Comparison of ENCODE assay signal across 14 cellular contexts in the genomic region with DNA sequence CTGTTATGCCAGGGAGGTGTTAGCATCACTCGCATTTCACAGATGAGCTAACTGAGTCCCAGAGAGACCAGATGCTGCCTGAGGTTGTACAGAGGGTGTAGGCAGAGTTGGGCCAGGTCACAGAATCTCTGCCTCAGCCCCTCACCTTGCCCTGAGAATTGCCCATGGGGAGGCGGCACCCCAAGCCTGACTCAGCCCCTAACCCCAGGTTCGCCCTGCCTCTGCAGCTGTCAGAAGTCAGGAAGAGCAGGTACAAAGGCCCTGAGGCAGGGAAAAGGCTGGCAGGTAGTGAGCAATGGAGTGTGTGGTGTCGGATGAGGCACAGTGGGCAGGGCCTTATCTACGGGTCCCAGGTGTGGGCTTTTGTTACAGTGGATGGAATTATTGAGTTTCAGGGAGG.
DNase-seq lines count a peak whose midpoint lies in the region; ATAC-seq, FAIRE-seq and TF ChIP-seq lines count a peak whose summit lies in the region.
"Had no signal": no experiment of that assay in that cellular context is flagged by ENCODE, and none has a peak within 500 bp of the region (broad histone marks: within the 10 kb centered on the region; RNA-seq: fewer than 3 reads in every experiment).

No MANE protein-coding gene starts in this region.

- TF ChIP-seq EP300 in K562 (IDR thresholded peaks at IDR 0.05; ENCODE audit: low read length) = no peak

- H3K4me2 ChIP-seq in K562 (ENCODE audit: insufficient read depth, low read length) = no peak overlapping the region

- WGBS in K562 (ENCODE audit: insufficient coverage, low coverage, missing lambda C conversion rate) = 13% methylated on average over 5 of the region's 5 CpGs

- no peaks in the 10 kb centered on the region for H3K9me3 ChIP-seq in K562 (replicated peaks; ENCODE audit: control insufficient read depth, insufficient read depth, low read depth, low read length)

- TF ChIP-seq RAD21 in K562 (CRISPR knock-in tag; conservative IDR thresholded peaks at IDR 0.05 in 1 of 2, IDR thresholded peaks at IDR 0.05 in 1 of 2) = no peak

- H3K27me3 ChIP-seq in K562 (ENCODE audit: control insufficient read depth in 2 of 2, insufficient read depth in 2 of 2, low read length in 2 of 2) = peaks cover 10 to 33% of the 10 kb centered on the region in 2 experiments; a peak in 3 of 5 replicates

- DNase-seq in AG20443 (ENCODE audit: low spot score) (peak; percentile 1), D341Med (ENCODE audit: low spot score) (peak; percentile 12), K562 (ENCODE audit: extremely low read depth in 1 of 4, low spot score in 3 of 4) (no peak), mesenteric fat pad (ENCODE audit: low spot score) (peak; percentile 74), DMS53 (lab: John Stamatoyannopoulos, UW) (no peak), NCI-H1092 treated with DMSO at 0.1 percent for 48 hours (lab: John Stamatoyannopoulos, UW) (no peak)
- DNase-seq: EL, NCI-H2227 treated with DMSO at 0.1 percent for 48 hours, NCI-H526 had no signal

- H4K20me1 ChIP-seq in K562 (replicated peaks; ENCODE audit: control insufficient read depth, insufficient read depth, low read length) = peaks cover 12% of the 10 kb centered on the region

- POLR2A ChIA-PET in K562 (lab: Yijun Ruan, JAX) = interaction anchor here (1.0 kb wide), 1 partner anchor 9 kb away, joined by 6 read pairs; no protein-coding TSS in a partner anchor

- no peak for TF ChIP-seq POLR2A in K562 (conservative IDR thresholded peaks at IDR 0.05)

- H3K27ac ChIP-seq in K562 (ENCODE audit: extremely low read depth, low read depth, low read length) = no peak overlapping the region
- H3K27ac ChIP-seq: RWPE1 had no signal

- in situ Hi-C loops in K562 (cut with MboI) = no loop called here

- no peak for ATAC-seq in K562
- no peak for ATAC-seq in GM21447 (IDR thresholded peaks at IDR 0.05; ENCODE audit: unreplicated experiment)
- no peak for ATAC-seq in GM21737 (IDR thresholded peaks at IDR 0.05; ENCODE audit: unreplicated experiment)
- ATAC-seq: HCT116 had no signal

- no peaks in the 10 kb centered on the region for H3K9me1 ChIP-seq in K562 (ENCODE audit: control insufficient read depth, insufficient read depth, low read length)

- intact Hi-C loops in K562 (cut with micrococcal nuclease) = loop anchor here (10.0 kb wide), 1 partner anchor 845 kb away; the partner anchor contains the start of gene PRKRIP1

- H3K9ac ChIP-seq in K562 (ENCODE audit: insufficient read depth in 1 of 2, low read depth in 2 of 2, low read length in 2 of 2) = no peak overlapping the region

- no peak for FAIRE-seq in K562 (lab: Jason Lieb, UNC)
- FAIRE-seq: HTR-8/SVneo had no signal

- no peak overlapping the region for H2AFZ ChIP-seq in K562 (ENCODE audit: low read depth, low read length)

- H3K4me1 ChIP-seq in K562 (replicated peaks in 1 of 2; ENCODE audit: control insufficient read depth in 2 of 2, insufficient read depth in 2 of 2, low read length in 2 of 2) = peaks cover 3 to 23% of the 10 kb centered on the region in 2 experiments; a peak in 4 of 5 replicates

- H3K4me3 ChIP-seq in K562 = no peak overlapping the region

- no peaks in the 10 kb centered on the region for H3K36me3 ChIP-seq in K562 (ENCODE audit: control insufficient read depth, insufficient read depth, low read length)

- no peaks in the 10 kb centered on the region for H3K79me2 ChIP-seq in K562 (ENCODE audit: control insufficient read depth, insufficient read depth, low read length)

- CTCF ChIA-PET in K562 (lab: Yijun Ruan, JAX; ENCODE audit: low intra/inter-chr PET ratio) = interaction anchor here (0.6 kb wide), 1 partner anchor 332 kb away, joined by 4 read pairs; no protein-coding TSS in a partner anchor

- no peak for TF ChIP-seq CTCF in K562 (IDR thresholded peaks at IDR 0.05 in 2 of 3, conservative IDR thresholded peaks at IDR 0.05 in 1 of 3; ENCODE audit: insufficient read depth in 2 of 3, low read depth in 1 of 3, low read length in 3 of 3)

- BruUV-seq in K562 (replicated peaks; lab: Mats Ljungman, UMichigan) = no TSS peak

TF ChIP-seq in K562, 482 proteins besides CTCF, POLR2A, EP300 and RAD21:
- TF ChIP-seq RBM25 (IDR thresholded peaks at IDR 0.05; ENCODE audit: low read depth, low read length, severe bottlenecking) (peak; percentile 8), SMC3 (conservative IDR thresholded peaks at IDR 0.05; ENCODE audit: insufficient read depth, low read depth, low read length) (no peak), ETS1 (conservative IDR thresholded peaks at IDR 0.05; ENCODE audit: control insufficient read depth, low read depth, low read length) (no peak), CREBBP (IDR thresholded peaks at IDR 0.05; ENCODE audit: low read depth, low read length) (no peak), TOE1 (IDR thresholded peaks at IDR 0.05; ENCODE audit: borderline replicate concordance) (no peak), TOE1 (CRISPR knock-in tag; IDR thresholded peaks at IDR 0.05; ENCODE audit: borderline replicate concordance, low read depth) (no peak), NCOA4 (IDR thresholded peaks at IDR 0.05; ENCODE audit: partially characterized antibody) (no peak), CUX1 (CRISPR knock-in tag; IDR thresholded peaks at IDR 0.05) (no peak)
TF ChIP-seq in K562: peak in this region for 1.

Comparison
In these comparisons a context has a peak if more than half of its experiments do, and no peak if none do; other contexts are left out.
1. DNase-seq: peak in AG20443 (single experiment), D341Med (single experiment) and mesenteric fat pad (single experiment); none in K562 (0 of 4), DMS53 (single experiment) and NCI-H1092 treated with DMSO at 0.1 percent for 48 hours (single experiment).